13 cellular contexts compared by ENCODE assay signal in the genomic region with DNA sequence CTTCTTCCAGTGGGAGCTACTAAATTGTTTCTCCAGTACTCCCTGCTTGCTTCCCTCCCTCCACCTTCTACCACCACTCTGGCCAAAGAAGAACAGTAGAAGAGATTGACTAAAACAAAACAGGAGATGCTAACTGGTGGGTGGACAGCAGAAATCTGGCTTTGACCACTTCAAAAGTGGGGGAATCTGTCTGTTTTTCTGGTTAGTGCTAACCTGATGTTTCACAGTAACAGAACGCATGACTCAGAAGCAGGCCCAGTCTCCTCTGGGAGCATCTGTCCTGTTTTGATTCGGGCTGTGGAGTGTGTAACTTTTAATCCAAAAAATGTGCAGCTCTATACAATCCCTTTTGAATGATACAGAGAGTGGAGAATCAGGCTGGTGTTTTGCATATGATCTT. TPM values are rescaled to one million over a fixed set of nuclear protein-coding genes. Genes with fewer than 3 reads are reported as not detected.
DNase-seq lines count a peak whose midpoint lies in the region; ATAC-seq and TF ChIP-seq lines count a peak whose summit lies in the region.
"Had no signal": no experiment of that assay in that cellular context is flagged by ENCODE, and none has a peak within 500 bp of the region (broad histone marks: within the 10 kb centered on the region; RNA-seq: fewer than 3 reads in every experiment).

No MANE protein-coding gene starts in this region.

- POLR2A ChIA-PET in T-cell (lab: Charles Lee), result interaction anchor here in 1 of 2 donors (0.6 kb wide), 1 partner anchor 235 kb away, joined by 6 read pairs; no protein-coding TSS in a partner anchor

- WGBS in esophagus squamous epithelium, 2 donors, result 30 to 50% methylated on average over 1 to 2 of the region's 2 CpGs

- H3K36me3 Mint-ChIP-seq in T-cell, result no peaks in the 10 kb centered on the region
- H3K36me3 Mint-ChIP-seq in mesothelial cell of epicardium, result no peaks in the 10 kb centered on the region
- H3K36me3 Mint-ChIP-seq: activated CD8-positive, alpha-beta memory T cell treated with anti-CD3 and anti-CD28 coated beads, Interleukin-2, amount 10 ng/mL, durations not matched to agents 7 days and 5 days; naive thymus-derived CD8-positive, alpha-beta T cell had no signal

- H3K4me3 ChIP-seq in esophagus squamous epithelium (no peak overlapping the region), upper lobe of right lung (no peak overlapping the region)
- H3K4me3 ChIP-seq: cardiac muscle cell had no signal

- no peaks in the 10 kb centered on the region for H3K27me3 ChIP-seq in esophagus squamous epithelium
- no peaks in the 10 kb centered on the region for H3K27me3 ChIP-seq in upper lobe of right lung
- H3K27me3 ChIP-seq: cardiac muscle cell had no signal

- DNase-seq in RPMI7951 (ENCODE audit: low read depth), result peak; percentile 91
- DNase-seq in esophagus squamous epithelium (lab: John Stamatoyannopoulos, UW), result no peak
- peak; percentile 55 for DNase-seq in myocyte (ENCODE audit: low read depth)
- no peak for DNase-seq in upper lobe of right lung
- DNase-seq in T-cell, result no peak
- no peak for DNase-seq in mesothelial cell of epicardium (ENCODE audit: low spot score in 2 of 2, unreplicated experiment in 2 of 2)
- DNase-seq: activated CD8-positive, alpha-beta memory T cell treated with anti-CD3 and anti-CD28 coated beads, Interleukin-2, amount 10 ng/mL, durations not matched to agents 7 days and 5 days; naive thymus-derived CD8-positive, alpha-beta T cell; NCI-H1105; stimulated activated CD4-positive, alpha-beta T cell treated with anti-CD3 and anti-CD28 coated beads, Interleukin-4, amount 100 ng/mL, for 1 hour had no signal

- TF ChIP-seq CTCF in esophagus squamous epithelium (IDR thresholded peaks at IDR 0.05), result no peak
- TF ChIP-seq CTCF in upper lobe of right lung (IDR thresholded peaks at IDR 0.05), result no peak
- no peak for TF ChIP-seq CTCF in mesothelial cell of epicardium (IDR thresholded peaks at IDR 0.05; ENCODE audit: unreplicated experiment)

- TF ChIP-seq POLR2A in esophagus squamous epithelium (IDR thresholded peaks at IDR 0.05), result no peak

- H3K9me3 Mint-ChIP-seq in T-cell (no peaks in the 10 kb centered on the region), mesothelial cell of epicardium (no peaks in the 10 kb centered on the region)
- H3K9me3 Mint-ChIP-seq: naive thymus-derived CD8-positive, alpha-beta T cell; T-helper 2 cell treated with Interferon-gamma antibody and Interleukin-4, amounts not matched to agents 5 μg/mL and 100 μg/mL, for 36 hours had no signal

- H3K4me1 ChIP-seq in esophagus squamous epithelium (peaks cover 0 to 12% (median 6%) of the 10 kb centered on the region in 3 donors), upper lobe of right lung (no peaks in the 10 kb centered on the region)

- H3K36me3 ChIP-seq in esophagus squamous epithelium (no peaks in the 10 kb centered on the region), upper lobe of right lung (no peaks in the 10 kb centered on the region)
- H3K36me3 ChIP-seq: cardiac muscle cell had no signal

- no peaks in the 10 kb centered on the region for H3K9me3 ChIP-seq in esophagus squamous epithelium
- no peaks in the 10 kb centered on the region for H3K9me3 ChIP-seq in upper lobe of right lung

- H3K27ac Mint-ChIP-seq in T-cell, result no peak overlapping the region
- no peak overlapping the region for H3K27ac Mint-ChIP-seq in mesothelial cell of epicardium
- H3K27ac Mint-ChIP-seq: activated CD8-positive, alpha-beta memory T cell treated with anti-CD3 and anti-CD28 coated beads, Interleukin-2, amount 10 ng/mL, durations not matched to agents 7 days and 5 days; naive thymus-derived CD8-positive, alpha-beta T cell; T-helper 2 cell treated with Interferon-gamma antibody and Interleukin-4, amounts not matched to agents 5 μg/mL and 100 μg/mL, for 36 hours had no signal

- no peaks in the 10 kb centered on the region for H3K4me1 Mint-ChIP-seq in T-cell
- H3K4me1 Mint-ChIP-seq in mesothelial cell of epicardium, result peaks cover 15% of the 10 kb centered on the region
- H3K4me1 Mint-ChIP-seq: activated CD8-positive, alpha-beta memory T cell treated with anti-CD3 and anti-CD28 coated beads, Interleukin-2, amount 10 ng/mL, durations not matched to agents 7 days and 5 days; naive thymus-derived CD8-positive, alpha-beta T cell had no signal

- ATAC-seq in upper lobe of right lung (no peak), T-cell (replicated peaks in 1 of 4) (no peak), HG03097 (IDR thresholded peaks at IDR 0.05; ENCODE audit: low FRiP score, unreplicated experiment) (no peak)
- ATAC-seq: activated CD8-positive, alpha-beta memory T cell treated with anti-CD3 and anti-CD28 coated beads, Interleukin-2, amount 10 ng/mL, durations not matched to agents 7 days and 5 days; naive thymus-derived CD8-positive, alpha-beta T cell had no signal

- H3K27ac ChIP-seq in esophagus squamous epithelium (peak overlapping the region in 3 of 4 donors; percentile 2 to 64 (median 41)), upper lobe of right lung (peak overlapping the region; percentile 17)
- H3K27ac ChIP-seq: cardiac muscle cell had no signal

- CTCF ChIA-PET in T-cell (lab: Charles Lee), result interaction anchor here (0.6 to 1.0 kb wide), 2 partner anchors 33 to 287 kb away, joined by 3 read pairs; a partner anchor contains a TSS

- H3K4me3 Mint-ChIP-seq in T-cell, result no peak overlapping the region
- H3K4me3 Mint-ChIP-seq in mesothelial cell of epicardium, result no peak overlapping the region
- H3K4me3 Mint-ChIP-seq: activated CD8-positive, alpha-beta memory T cell treated with anti-CD3 and anti-CD28 coated beads, Interleukin-2, amount 10 ng/mL, durations not matched to agents 7 days and 5 days; naive thymus-derived CD8-positive, alpha-beta T cell; T-helper 2 cell treated with Interferon-gamma antibody and Interleukin-4, amounts not matched to agents 5 μg/mL and 100 μg/mL, for 36 hours had no signal

- H3K27me3 Mint-ChIP-seq in T-cell, result peaks cover 20 to 28% of the 10 kb centered on the region in 2 donors
- peaks cover 2% of the 10 kb centered on the region for H3K27me3 Mint-ChIP-seq in mesothelial cell of epicardium (ENCODE audit: low read depth)

- intact Hi-C loops in esophagus squamous epithelium (cut with DNase I) (no loop called here), upper lobe of right lung (cut with DNase I) (no loop called here)

RNA-seq across cellular contexts. Expression of a gene that starts 32.7 kb away (rescaled TPM):
- total RNA-seq in RPMI7951 (2014; rRNA removed; shearing (Covaris generic)), result 5.2 and 7.6 TPM in 2 replicates
- total RNA-seq in esophagus squamous epithelium (1 to 10 TPM; 2.9 to 9.3 (median 5.9) TPM), myocyte (11.3 and 15.0 TPM in 2 replicates), upper lobe of right lung (14.4 TPM), T-cell (1 to 10 TPM; 2.7 to 3.6 (median 3.4) TPM), mesothelial cell of epicardium (5.3 to 6.6 TPM (median 6.0 TPM) in 3 replicates)
- 5.0 TPM for polyA plus RNA-seq in myocyte (2012)

Comparison
In these comparisons a context has a peak if more than half of its experiments do, and no peak if none do; other contexts are left out.
1. DNase-seq: peak in RPMI7951 (single experiment) and myocyte (single experiment); none in esophagus squamous epithelium (single experiment), upper lobe of right lung (single experiment), T-cell (0 of 34) and mesothelial cell of epicardium (0 of 2).